In the genomic region with DNA sequence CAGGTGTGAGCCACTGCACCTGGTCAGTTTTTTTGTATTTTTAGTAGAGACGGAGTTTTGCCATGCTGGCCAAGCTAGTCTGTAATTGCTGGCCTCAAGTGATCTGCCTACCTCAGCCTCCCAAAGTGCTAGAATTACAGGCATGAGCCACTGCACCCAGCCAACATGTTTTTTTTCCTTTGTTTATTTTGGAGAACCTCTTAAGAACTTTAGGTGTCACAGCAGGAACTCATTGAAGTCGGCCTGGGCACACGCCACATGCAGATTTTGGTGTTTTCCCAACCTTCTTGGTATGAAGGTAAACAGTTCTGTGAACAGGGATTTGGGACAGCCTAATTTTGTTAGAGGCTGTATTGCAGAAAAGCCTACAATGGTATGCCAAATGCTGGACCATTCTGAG, we compare ENCODE assay signal across 1 cellular context.
TF ChIP-seq lines count a peak whose summit lies in the region.

No MANE protein-coding gene starts in this region.

TF ChIP-seq in HEK293, 187 proteins besides CTCF, POLR2A, EP300 and RAD21 (continued from another document):
- TF ChIP-seq, protein P1, sequence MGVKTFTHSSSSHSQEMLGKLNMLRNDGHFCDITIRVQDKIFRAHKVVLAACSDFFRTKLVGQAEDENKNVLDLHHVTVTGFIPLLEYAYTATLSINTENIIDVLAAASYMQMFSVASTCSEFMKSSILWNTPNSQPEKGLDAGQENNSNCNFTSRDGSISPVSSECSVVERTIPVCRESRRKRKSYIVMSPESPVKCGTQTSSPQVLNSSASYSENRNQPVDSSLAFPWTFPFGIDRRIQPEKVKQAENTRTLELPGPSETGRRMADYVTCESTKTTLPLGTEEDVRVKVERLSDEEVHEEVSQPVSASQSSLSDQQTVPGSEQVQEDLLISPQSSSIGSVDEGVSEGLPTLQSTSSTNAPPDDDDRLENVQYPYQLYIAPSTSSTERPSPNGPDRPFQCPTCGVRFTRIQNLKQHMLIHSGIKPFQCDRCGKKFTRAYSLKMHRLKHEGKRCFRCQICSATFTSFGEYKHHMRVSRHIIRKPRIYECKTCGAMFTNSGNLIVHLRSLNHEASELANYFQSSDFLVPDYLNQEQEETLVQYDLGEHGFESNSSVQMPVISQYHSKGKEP (tag by site-specific recombination; IDR thresholded peaks at IDR 0.05) = peak; percentile 39; the same call in 1 of the 2 replicates
- TF ChIP-seq ZNF404 (tag by site-specific recombination; IDR thresholded peaks at IDR 0.05) (no peak), ZNF529 (tag by site-specific recombination; IDR thresholded peaks at IDR 0.05; ENCODE audit: insufficient replicate concordance) (no peak), ZNF624 (tag by site-specific recombination; IDR thresholded peaks at IDR 0.05) (no peak), SP7 (tag by site-specific recombination; IDR thresholded peaks at IDR 0.05) (0 out of 2 replicates have a peak, but pooled peaks have one; percentile 27), ZNF670 (tag by site-specific recombination; IDR thresholded peaks at IDR 0.05; ENCODE audit: low read depth) (no peak), ZNF560 (tag by site-specific recombination; IDR thresholded peaks at IDR 0.05; ENCODE audit: borderline replicate concordance) (no peak), ZNF776 (tag by site-specific recombination; IDR thresholded peaks at IDR 0.05; ENCODE audit: borderline replicate concordance) (no peak), ZNF169 (tag by site-specific recombination; IDR thresholded peaks at IDR 0.05) (no peak), ZNF184 (tag by site-specific recombination; IDR thresholded peaks at IDR 0.05) (no peak), ZFHX2 (tag by site-specific recombination; conservative IDR thresholded peaks at IDR 0.05) (no peak), ZNF133 (tag by site-specific recombination; IDR thresholded peaks at IDR 0.05) (no peak), MYNN (tag by site-specific recombination; IDR thresholded peaks at IDR 0.05; ENCODE audit: borderline replicate concordance) (no peak), ZNF416 (tag by site-specific recombination; IDR thresholded peaks at IDR 0.05) (no peak), ZNF24 (tag by site-specific recombination; IDR thresholded peaks at IDR 0.05) (no peak), ZNF394 (tag by site-specific recombination; IDR thresholded peaks at IDR 0.05; ENCODE audit: borderline replicate concordance) (no peak)
- TF ChIP-seq, protein P2, sequence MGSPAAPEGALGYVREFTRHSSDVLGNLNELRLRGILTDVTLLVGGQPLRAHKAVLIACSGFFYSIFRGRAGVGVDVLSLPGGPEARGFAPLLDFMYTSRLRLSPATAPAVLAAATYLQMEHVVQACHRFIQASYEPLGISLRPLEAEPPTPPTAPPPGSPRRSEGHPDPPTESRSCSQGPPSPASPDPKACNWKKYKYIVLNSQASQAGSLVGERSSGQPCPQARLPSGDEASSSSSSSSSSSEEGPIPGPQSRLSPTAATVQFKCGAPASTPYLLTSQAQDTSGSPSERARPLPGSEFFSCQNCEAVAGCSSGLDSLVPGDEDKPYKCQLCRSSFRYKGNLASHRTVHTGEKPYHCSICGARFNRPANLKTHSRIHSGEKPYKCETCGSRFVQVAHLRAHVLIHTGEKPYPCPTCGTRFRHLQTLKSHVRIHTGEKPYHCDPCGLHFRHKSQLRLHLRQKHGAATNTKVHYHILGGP (tag by site-specific recombination; IDR thresholded peaks at IDR 0.05) = no peak
